9 cellular contexts compared by ENCODE assay signal in genomic region chr22:32802291-32802826, GRCh38. TPM values are rescaled to one million over a fixed set of nuclear protein-coding genes. Genes with fewer than 3 reads are reported as not detected.
A peak's percentile ranks its signal among the peaks of the same experiment; 100 is the strongest.
DNase-seq lines count a peak whose midpoint lies in the region; ATAC-seq and TF ChIP-seq lines count a peak whose summit lies in the region.
"Had no signal": no experiment of that assay in that cellular context is flagged by ENCODE, and none has a peak within 500 bp of the region (broad histone marks: within the 10 kb centered on the region; RNA-seq: fewer than 3 reads in every experiment).

No MANE protein-coding gene starts in this region.

- H2BK5ac ChIP-seq in trophoblast cell (ENCODE audit: low read depth, low read length, poor library complexity), result no peak overlapping the region

- H3K4ac ChIP-seq in trophoblast cell (ENCODE audit: low read depth, low read length), result peak overlapping the region; percentile 87

- peak overlapping the region; percentile 73 for H3K4me2 ChIP-seq in trophoblast cell (ENCODE audit: low read length)

- H3K79me2 ChIP-seq in trophoblast cell (ENCODE audit: control insufficient read depth, insufficient read depth, low read length, poor library complexity), result peaks cover 21% of the 10 kb centered on the region

- 4% methylated on average over 12 of the region's 12 CpGs for WGBS in right cardiac atrium
- no CpG with 5 or more reads among the region's 12 CpGs for WGBS in trophoblast cell (ENCODE audit: extremely low coverage, insufficient coverage, insufficient read length)

- H3K4me1 ChIP-seq in right cardiac atrium (ENCODE audit: control insufficient read depth, insufficient read depth, low read length), result peaks cover 10% of the 10 kb centered on the region
- H3K4me1 ChIP-seq in trophoblast cell (ENCODE audit: control insufficient read depth in 1 of 2, insufficient read depth in 2 of 2, low read length in 2 of 2), result peaks cover 15 to 27% of the 10 kb centered on the region in 2 experiments

- H3K27me3 Mint-ChIP-seq in activated CD4-positive, alpha-beta T cell treated with anti-CD3 and anti-CD28 coated beads for 36 hours, result peaks cover 52% of the 10 kb centered on the region

- H3K36me3 Mint-ChIP-seq in activated CD4-positive, alpha-beta T cell treated with anti-CD3 and anti-CD28 coated beads for 36 hours (ENCODE audit: low read depth), result no peaks in the 10 kb centered on the region

- POLR2A ChIA-PET in BJ (lab: Charles Lee), result interaction anchor here (0.6 to 1.6 kb wide), 5 partner anchors 78 to 270 kb away, joined by 4 to 16 read pairs (median 7); no protein-coding TSS in a partner anchor
- POLR2A ChIA-PET in activated CD4-positive, alpha-beta T cell treated with anti-CD3 and anti-CD28 coated beads for 36 hours (lab: Charles Lee), result no interaction called here

- H3K18ac ChIP-seq in trophoblast cell (ENCODE audit: low read length), result peak overlapping the region; percentile 80

- CTCF ChIA-PET in BJ (lab: Yijun Ruan, JAX), result interaction anchor here (0.6 to 12.8 kb wide), 10 partner anchors 10 to 273 kb away, joined by 3 to 266 read pairs (median 4); no protein-coding TSS in a partner anchor
- CTCF ChIA-PET in activated CD4-positive, alpha-beta T cell treated with anti-CD3 and anti-CD28 coated beads for 36 hours (lab: Charles Lee), result interaction anchor here (0.6 to 1.3 kb wide), 2 partner anchors 112 to 142 kb away, joined by 3 to 4 read pairs; no protein-coding TSS in a partner anchor

- H3K23ac ChIP-seq in trophoblast cell (ENCODE audit: low read length), result no peak overlapping the region

- H3K27ac ChIP-seq in WERI-Rb-1 (no peak overlapping the region), right cardiac atrium (ENCODE audit: low read length) (peak overlapping the region; percentile 67), trophoblast cell (ENCODE audit: low read depth, low read length) (peak overlapping the region; percentile 32)

- H3K27me3 ChIP-seq in BJ (ENCODE audit: control insufficient read depth, insufficient read depth, low read length) (no peaks in the 10 kb centered on the region), WERI-Rb-1 (ENCODE audit: insufficient read depth, low read depth, severe bottlenecking) (peaks cover 28% of the 10 kb centered on the region), right cardiac atrium (ENCODE audit: control insufficient read depth, insufficient read depth) (no peaks in the 10 kb centered on the region), trophoblast cell (ENCODE audit: insufficient read depth, low read length) (no peaks in the 10 kb centered on the region)

- peaks cover 2% of the 10 kb centered on the region; the same call in 1 of the 2 replicates for H3K36me3 ChIP-seq in BJ (ENCODE audit: control insufficient read depth, insufficient read depth, low read length)
- H3K36me3 ChIP-seq in WERI-Rb-1, result no peaks in the 10 kb centered on the region
- H3K36me3 ChIP-seq in trophoblast cell (ENCODE audit: control insufficient read depth in 1 of 2, insufficient read depth in 2 of 2, low read length in 2 of 2), result peaks cover 20 to 30% of the 10 kb centered on the region in 2 experiments

- H2AK5ac ChIP-seq in trophoblast cell (ENCODE audit: low read length), result no peak overlapping the region

- peaks cover 2% of the 10 kb centered on the region for H3K9me3 ChIP-seq in WERI-Rb-1 (ENCODE audit: severe bottlenecking)
- no peaks in the 10 kb centered on the region for H3K9me3 ChIP-seq in right cardiac atrium (ENCODE audit: control insufficient read depth, low read length)
- H3K9me3 ChIP-seq in trophoblast cell (ENCODE audit: insufficient read depth, low read depth, low read length), result peaks cover 2% of the 10 kb centered on the region

- TF ChIP-seq CTCF in BJ (IDR thresholded peaks at IDR 0.05; ENCODE audit: insufficient read depth, low read depth, low read length), result no peak
- no peak for TF ChIP-seq CTCF in WERI-Rb-1 (IDR thresholded peaks at IDR 0.05; ENCODE audit: low read depth, low read length)

- peaks cover 19% of the 10 kb centered on the region for H3K79me1 ChIP-seq in trophoblast cell (ENCODE audit: low read length)

- no peak overlapping the region for H2BK120ac ChIP-seq in trophoblast cell (ENCODE audit: insufficient read depth, low read length, poor library complexity)

- peak overlapping the region; percentile 80 for H3K14ac ChIP-seq in trophoblast cell (ENCODE audit: low read length)

- no peak overlapping the region for H4K91ac ChIP-seq in trophoblast cell (ENCODE audit: low read depth, low read length)

- no peak overlapping the region for H4K12ac ChIP-seq in trophoblast cell (ENCODE audit: low read depth, low read length)

- no peaks in the 10 kb centered on the region for H3K9me3 Mint-ChIP-seq in activated CD4-positive, alpha-beta T cell treated with anti-CD3 and anti-CD28 coated beads for 36 hours (ENCODE audit: low read depth)
- H3K9me3 Mint-ChIP-seq: effector memory CD8-positive, alpha-beta T cell had no signal

- H3K4me3 Mint-ChIP-seq in activated CD4-positive, alpha-beta T cell treated with anti-CD3 and anti-CD28 coated beads for 36 hours, result no peak overlapping the region
- H3K4me3 Mint-ChIP-seq: effector memory CD8-positive, alpha-beta T cell had no signal

- H3K4me3 ChIP-seq in BJ (ENCODE audit: low read depth, low read length) (peak overlapping the region; percentile 96), WERI-Rb-1 (ENCODE audit: low read depth, low read length) (peak overlapping the region; percentile 36), right cardiac atrium (ENCODE audit: low read length) (peak overlapping the region; percentile 88), trophoblast cell (ENCODE audit: low read depth, low read length) (peak overlapping the region; percentile 89)

- no peak for DNase-seq in BJ (ENCODE audit: low read depth)
- no peak for DNase-seq in WERI-Rb-1
- peak in 1 of 3 donors; percentile 20 for DNase-seq in right cardiac atrium
- DNase-seq in trophoblast cell, result peak in 1 of 2 donors; percentile 16
- no peak for DNase-seq in activated CD4-positive, alpha-beta T cell treated with anti-CD3 and anti-CD28 coated beads, Interleukin-2, amount 50 U/mL, for 1 hour
- DNase-seq in DMS53 treated with DMSO at 0.1 percent for 48 hours (lab: John Stamatoyannopoulos, UW; ENCODE audit: unreplicated experiment), result no peak
- DNase-seq in activated CD4-positive, alpha-beta T cell treated with anti-CD3 and anti-CD28 coated beads for 36 hours, result no peak
- DNase-seq: effector memory CD8-positive, alpha-beta T cell had no signal

- H2BK12ac ChIP-seq in trophoblast cell (ENCODE audit: low read length), result no peak overlapping the region

- H4K8ac ChIP-seq in trophoblast cell (ENCODE audit: low read depth, low read length), result peak overlapping the region; percentile 36

- H3K9ac ChIP-seq in trophoblast cell (ENCODE audit: low read length), result peak overlapping the region; percentile 93

- intact Hi-C loops in right cardiac atrium (cut with DNase I), result loop anchor here (5.0 to 10.0 kb wide), 6 partner anchors 50 to 192 kb away; no protein-coding TSS in a partner anchor
- intact Hi-C loops in activated CD4-positive, alpha-beta T cell treated with anti-CD3 and anti-CD28 coated beads for 36 hours (cut with DNase I, micrococcal nuclease), result no loop called here

- H2AFZ ChIP-seq in trophoblast cell (ENCODE audit: insufficient read depth, low read length, poor library complexity), result no peak overlapping the region

- H3K4me1 Mint-ChIP-seq in activated CD4-positive, alpha-beta T cell treated with anti-CD3 and anti-CD28 coated beads for 36 hours, result peaks cover 4% of the 10 kb centered on the region

- ATAC-seq in right cardiac atrium (no peak), esophagus mucosa (no peak)
- no peak for ATAC-seq in activated CD4-positive, alpha-beta T cell treated with anti-CD3 and anti-CD28 coated beads for 36 hours
- ATAC-seq: effector memory CD8-positive, alpha-beta T cell had no signal

- H3K27ac Mint-ChIP-seq in activated CD4-positive, alpha-beta T cell treated with anti-CD3 and anti-CD28 coated beads for 36 hours, result no peak overlapping the region

RNA-seq across cellular contexts. Expression of gene TIMP3, which starts 0.9 kb away (rescaled TPM):
- polyA plus RNA-seq in BJ (2011; rRNA removed), result 544 and 558 TPM in 2 replicates
- polyA minus RNA-seq in BJ (2011; rRNA and poly(A)+ RNA removed), result 271 and 326 TPM in 2 replicates
- 100 to 1,000 TPM; 488 to 893 (median 598) TPM for total RNA-seq in right cardiac atrium
- 412 TPM for polyA plus RNA-seq in right cardiac atrium
- 973 and 1,084 TPM in 2 replicates for polyA plus RNA-seq in trophoblast cell (2013)
- 20.1 TPM for total RNA-seq in esophagus mucosa
- total RNA-seq in activated CD4-positive, alpha-beta T cell treated with anti-CD3 and anti-CD28 coated beads for 36 hours, result not detected

Comparison
In these comparisons a context has a peak if more than half of its experiments do, and no peak if none do; other contexts are left out.
1. H3K4me3 ChIP-seq: peak in every context shown above with its lines; median percentile 96 in BJ; 89 in trophoblast cell; 88 in right cardiac atrium; 36 in WERI-Rb-1.
2. RNA of gene TIMP3, which starts 0.9 kb away (total RNA-seq): 488 to 893 TPM in right cardiac atrium; 20.1 TPM in esophagus mucosa (single experiment) and not detected in activated CD4-positive, alpha-beta T cell treated with anti-CD3 and anti-CD28 coated beads for 36 hours; every median in the first group is over 10 times any median in the second.
3. intact Hi-C loops: an anchor here in right cardiac atrium (5.0 to 10.0 kb wide); none called in activated CD4-positive, alpha-beta T cell treated with anti-CD3 and anti-CD28 coated beads for 36 hours.